In genomic region chr2:106193977-106194778, GRCh38 we compare ENCODE assay signal across 8 cellular contexts. TPM values are rescaled to one million over a fixed set of nuclear protein-coding genes. Genes with fewer than 3 reads are reported as not detected.
DNase-seq lines count a peak whose midpoint lies in the region; ATAC-seq and TF ChIP-seq lines count a peak whose summit lies in the region.

Gene UXS1, minus strand, starts transcription at chr2:106194301. Its CDS starts 60 bp downstream, at chr2:106194241.

- H3K27ac ChIP-seq in right atrium auricular region (peak within 1 kb of the TSS; percentile 83 to 85), uterus (peak within 1 kb of the TSS; percentile 88)

- DNase-seq in NCI-H187 (lab: John Stamatoyannopoulos, UW): peak; percentile 75 to 80
- peak; percentile 96 to 98 (median 97) for DNase-seq in T-helper 2 cell
- DNase-seq in anterior cingulate cortex (lab: John Stamatoyannopoulos, UW): peak; percentile 52 to 98 (median 93)
- DNase-seq in right atrium auricular region (ENCODE audit: low spot score): peak; percentile 96
- DNase-seq in pulmonary artery endothelial cell (ENCODE audit: low read depth, low spot score): peak; percentile 85
- DNase-seq in uterus: peak; percentile 98 to 99

- no peaks in the 10 kb centered on the region for H3K27me3 ChIP-seq in right atrium auricular region
- H3K27me3 ChIP-seq in uterus: no peaks in the 10 kb centered on the region

- H3K4me3 ChIP-seq in right atrium auricular region (peak within 1 kb of the TSS; percentile 77 to 80), uterus (peak within 1 kb of the TSS; percentile 80 to 92)

- no peaks in the 10 kb centered on the region for H3K9me3 ChIP-seq in right atrium auricular region
- H3K9me3 ChIP-seq in uterus: no peaks in the 10 kb centered on the region

- intact Hi-C loops in uterus (cut with DNase I; ENCODE audit: low total_unique reads): loop anchor here (10.0 kb wide), 1 partner anchor 449 kb away; the partner anchor contains the start of gene NCK2

- ATAC-seq in GM18498 (IDR thresholded peaks at IDR 0.05; ENCODE audit: unreplicated experiment) (peak; percentile 75), HG02938 (IDR thresholded peaks at IDR 0.05; ENCODE audit: unreplicated experiment) (peak; percentile 56)

- H3K36me3 ChIP-seq in right atrium auricular region (no peaks in the 10 kb centered on the region), uterus (no peaks in the 10 kb centered on the region)

- H3K4me1 ChIP-seq in right atrium auricular region: peaks cover 0 to 18% of the 10 kb centered on the region in 2 donors
- no peaks in the 10 kb centered on the region for H3K4me1 ChIP-seq in uterus

- TF ChIP-seq POLR2A in uterus (IDR thresholded peaks at IDR 0.05): peak; percentile 63 to 68

- no peak for TF ChIP-seq CTCF in right atrium auricular region (IDR thresholded peaks at IDR 0.05)
- TF ChIP-seq CTCF in uterus (IDR thresholded peaks at IDR 0.05): peak in 1 of 4 experiments; percentile 5

RNA-seq across cellular contexts. Expression of gene UXS1, which starts in this region (rescaled TPM):
- total RNA-seq in right atrium auricular region: 10 to 100 TPM; 25.0 to 33.5 TPM
- total RNA-seq in pulmonary artery endothelial cell: 29.3 and 35.6 TPM in 2 replicates
- 100 to 1,000 TPM in 1 of 4 donors, 10 to 100 TPM in 3; 26.2 to 103 (median 74.8) TPM for total RNA-seq in uterus

Comparison
In these comparisons a context has a peak if more than half of its experiments do, and no peak if none do; other contexts are left out.
1. Peak in every context shown above with its lines: DNase-seq, ATAC-seq, H3K4me3 ChIP-seq and H3K27ac ChIP-seq.